19 cellular contexts compared by ENCODE assay signal in the genomic region with DNA sequence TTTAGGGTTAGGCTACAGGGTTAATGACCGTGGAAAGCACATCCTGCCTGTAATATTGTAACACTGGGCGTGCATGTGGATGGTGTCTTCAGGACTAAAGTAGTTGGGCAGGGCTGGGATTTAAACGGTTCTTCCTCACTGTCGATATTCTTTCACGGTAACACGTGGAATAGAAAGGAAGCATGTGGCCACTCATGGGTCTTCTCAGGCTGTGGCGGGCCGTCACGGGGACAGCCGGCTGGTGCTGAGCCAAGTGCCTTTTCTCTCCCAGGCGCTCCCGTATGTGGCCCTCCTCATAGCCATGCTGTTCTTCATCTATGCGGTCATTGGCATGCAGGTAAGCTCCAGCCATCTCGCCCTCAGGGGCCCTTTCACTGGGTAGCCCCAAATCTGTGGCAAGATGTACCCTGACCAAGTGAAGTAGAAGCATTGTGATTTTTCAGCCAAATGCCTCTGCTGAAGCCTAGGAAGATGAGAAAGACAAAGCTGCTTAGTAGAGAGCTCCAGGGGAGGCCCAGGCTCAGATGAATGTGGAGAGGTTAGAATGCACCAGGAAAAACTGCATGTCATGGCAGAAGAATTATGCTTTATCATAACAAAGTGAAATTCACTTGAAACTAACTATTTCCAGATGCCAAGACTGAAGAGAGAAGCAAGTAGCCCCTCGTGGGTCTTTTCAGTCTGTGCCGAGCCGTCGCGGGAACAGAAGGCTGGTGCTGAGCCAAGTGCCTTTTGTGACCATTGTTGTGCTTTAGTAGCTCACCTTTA.
DNase-seq lines count a peak whose midpoint lies in the region; ATAC-seq, FAIRE-seq and TF ChIP-seq lines count a peak whose summit lies in the region.
"Had no signal": no experiment of that assay in that cellular context is flagged by ENCODE, and none has a peak within 500 bp of the region (broad histone marks: within the 10 kb centered on the region; RNA-seq: fewer than 3 reads in every experiment).

No MANE protein-coding gene starts in this region.

- ATAC-seq in HG03378 (IDR thresholded peaks at IDR 0.05; ENCODE audit: unreplicated experiment) (no peak), HG03520 (IDR thresholded peaks at IDR 0.05; ENCODE audit: unreplicated experiment) (no peak), HG03442 (IDR thresholded peaks at IDR 0.05; ENCODE audit: unreplicated experiment) (no peak)
- ATAC-seq: mucosa of descending colon had no signal

- H3K27me3 ChIP-seq in AG04450 (ENCODE audit: control insufficient read depth, insufficient read depth, low read length) (peaks cover 18% of the 10 kb centered on the region), H1 (replicated peaks in 1 of 4; ENCODE audit: control insufficient read depth in 3 of 4, extremely low read depth in 1 of 4, insufficient read depth in 3 of 4, low read length in 3 of 4) (no peaks in the 10 kb centered on the region)

- H3K9me3 ChIP-seq in AG04450 (ENCODE audit: control insufficient read depth, insufficient read depth, low read length) (no peaks in the 10 kb centered on the region), H1 (ENCODE audit: insufficient read depth in 2 of 2, low read depth in 1 of 2, low read length in 1 of 2) (no peaks in the 10 kb centered on the region)
- H3K9me3 ChIP-seq: heart left ventricle, mucosa of descending colon, prostate gland had no signal

- H4K8ac ChIP-seq in H1 (ENCODE audit: extremely low read depth, insufficient read depth, low read length), result no peak overlapping the region

- H4K91ac ChIP-seq in H1 (replicated peaks; ENCODE audit: insufficient read length, low read length), result no peak overlapping the region

- 91% methylated on average over 19 of the region's 19 CpGs; no CpG with 5 or more reads in 1 of the 2 experiments for WGBS in H1 (ENCODE audit: extremely low coverage in 1 of 2, insufficient coverage in 1 of 2, insufficient read length in 1 of 2, insufficient replicate concordance in 2 of 2, low coverage in 1 of 2, low lambda C conversion rate in 2 of 2, missing lambda C conversion rate in 1 of 2), 2 experiments

- no peak overlapping the region for H3K56ac ChIP-seq in H1 (replicated peaks; ENCODE audit: insufficient read length, low read depth, low read length)

- peak overlapping the region; percentile 84 for H3K27ac ChIP-seq in AG04450 (ENCODE audit: low read depth, low read length)
- no peak overlapping the region for H3K27ac ChIP-seq in H1 (ENCODE audit: low read depth, low read length)
- H3K27ac ChIP-seq: heart left ventricle, prostate gland had no signal

- H3K4me3 ChIP-seq in AG04450 (ENCODE audit: low read depth, low read length) (no peak overlapping the region), H1 (ENCODE audit: extremely low read depth in 1 of 4, insufficient read depth in 2 of 4, low read depth in 3 of 4, low read length in 4 of 4) (no peak overlapping the region)
- H3K4me3 ChIP-seq: heart left ventricle, mucosa of descending colon, prostate gland had no signal

- no peak for TF ChIP-seq POLR2A in H1 (IDR thresholded peaks at IDR 0.05; ENCODE audit: control extremely low read depth in 1 of 2, low read depth in 2 of 2, low read length in 2 of 2)

- H3K27ac Mint-ChIP-seq in nephron, result peak overlapping the region; percentile 81 to 89 (median 88)
- H3K27ac Mint-ChIP-seq: activated naive CD4-positive, alpha-beta T cell treated with anti-CD3 and anti-CD28 coated beads, Interleukin-2, amount 10 ng/mL, durations not matched to agents 7 days and 5 days had no signal

- CTCF ChIA-PET in AG04450 (lab: Charles Lee) (interaction anchor here (1.0 kb wide), 1 partner anchor 31 kb away, joined by 3 read pairs; no protein-coding TSS in a partner anchor), H1 (lab: Charles Lee; ENCODE audit: partially characterized antibody) (interaction anchor here (1.2 kb wide), 1 partner anchor 15 kb away, joined by 3 read pairs; no protein-coding TSS in a partner anchor)

- no peaks in the 10 kb centered on the region for H3K36me3 ChIP-seq in H1 (ENCODE audit: control insufficient read depth in 2 of 4, insufficient read depth in 4 of 4, low read length in 3 of 4)
- H3K36me3 ChIP-seq: heart left ventricle, prostate gland had no signal

- H3K9ac ChIP-seq in H1 (replicated peaks in 1 of 4; ENCODE audit: extremely low read depth in 1 of 4, low read depth in 3 of 4, low read length in 3 of 4), result no peak overlapping the region

- no peaks in the 10 kb centered on the region for H4K20me1 ChIP-seq in H1 (replicated peaks in 1 of 2; ENCODE audit: control insufficient read depth in 1 of 2, insufficient read depth in 2 of 2, low read length in 2 of 2)

- no peak overlapping the region for H3K14ac ChIP-seq in H1 (ENCODE audit: insufficient read length)

- H3K9me3 Mint-ChIP-seq in nephron, result no peaks in the 10 kb centered on the region
- H3K9me3 Mint-ChIP-seq: activated naive CD4-positive, alpha-beta T cell treated with anti-CD3 and anti-CD28 coated beads, Interleukin-2, amount 10 ng/mL, durations not matched to agents 7 days and 5 days had no signal

- H3K4me1 Mint-ChIP-seq in nephron, result peaks cover 51% of the 10 kb centered on the region
- H3K4me1 Mint-ChIP-seq: activated naive CD4-positive, alpha-beta T cell treated with anti-CD3 and anti-CD28 coated beads, Interleukin-2, amount 10 ng/mL, durations not matched to agents 7 days and 5 days had no signal

- H2AFZ ChIP-seq in H1 (ENCODE audit: low read length), result 0 out of 2 replicates have a peak overlapping the region, but pooled peaks have one; percentile 56

- H3K23ac ChIP-seq in H1 (ENCODE audit: insufficient read length), result no peak overlapping the region

- no peak for TF ChIP-seq EP300 in H1 (IDR thresholded peaks at IDR 0.05; ENCODE audit: borderline replicate concordance in 1 of 2, low read depth in 2 of 2, low read length in 2 of 2)

- POLR2A ChIA-PET in AG04450 (lab: Yijun Ruan, JAX), result no interaction called here
- POLR2A ChIA-PET in H1 (lab: Charles Lee; ENCODE audit: partially characterized antibody), result interaction anchor here (0.6 kb wide), 1 partner anchor 23 kb away, joined by 3 read pairs; no protein-coding TSS in a partner anchor

- peaks cover 7% of the 10 kb centered on the region for H3K27me3 Mint-ChIP-seq in nephron (ENCODE audit: low read depth)

- H2BK20ac ChIP-seq in H1 (ENCODE audit: low read length), result no peak overlapping the region

- H3K36me3 Mint-ChIP-seq in nephron (ENCODE audit: low read depth), result no peaks in the 10 kb centered on the region
- H3K36me3 Mint-ChIP-seq: activated naive CD4-positive, alpha-beta T cell treated with anti-CD3 and anti-CD28 coated beads, Interleukin-2, amount 10 ng/mL, durations not matched to agents 7 days and 5 days had no signal

- no peak overlapping the region for H2BK120ac ChIP-seq in H1 (replicated peaks; ENCODE audit: low read depth, low read length)

- H2AK5ac ChIP-seq in H1 (ENCODE audit: low read depth, low read length), result no peak overlapping the region

- H3K23me2 ChIP-seq in H1 (ENCODE audit: low read depth, low read length), result no peaks in the 10 kb centered on the region

- H3K79me1 ChIP-seq in H1 (ENCODE audit: low read depth, low read length), result no peaks in the 10 kb centered on the region

- DNase-seq in AG04450 (ENCODE audit: low read depth, low spot score) (peak; percentile 8), HCEC 1CT (peak; percentile 25), H1 (ENCODE audit: low read depth in 1 of 2, low spot score in 2 of 2) (no peak), T1000 (lab: John Stamatoyannopoulos, UW) (no peak)
- DNase-seq: activated CD4-positive, alpha-beta T cell treated with anti-CD3 and anti-CD28 coated beads for 1 hour; activated CD8-positive, alpha-beta memory T cell treated with anti-CD3 and anti-CD28 coated beads, Interleukin-2, amount 50 U/mL, for 48 hours; activated naive CD4-positive, alpha-beta T cell treated with anti-CD3 and anti-CD28 coated beads, Interleukin-2, amount 10 ng/mL, durations not matched to agents 7 days and 5 days; Calu3; heart left ventricle; kidney; mucosa of descending colon; MV-4-11; NCI-H2081 treated with DMSO at 0.1 percent for 48 hours; T-helper 2 cell had no signal

- no peak overlapping the region for H2BK12ac ChIP-seq in H1 (ENCODE audit: low read depth, low read length)

- H3K4me2 ChIP-seq in H1 (ENCODE audit: insufficient read depth in 1 of 2, low read depth in 2 of 2, low read length in 2 of 2), result no peak overlapping the region

- no peak for FAIRE-seq in H1 (lab: Jason Lieb, UNC)
- FAIRE-seq: kidney had no signal

- no peak overlapping the region for H2BK5ac ChIP-seq in H1 (ENCODE audit: low read depth, low read length)

- no peak overlapping the region for H2BK15ac ChIP-seq in H1 (ENCODE audit: low read length)

- TF ChIP-seq RAD21 in H1 (IDR thresholded peaks at IDR 0.05 in 1 of 2, conservative IDR thresholded peaks at IDR 0.05 in 1 of 2; ENCODE audit: low read depth in 2 of 2, low read length in 2 of 2), result no peak

- H3K18ac ChIP-seq in H1 (ENCODE audit: extremely low read depth, low read length), result no peak overlapping the region; the same call in 1 of the 2 replicates

- H4K5ac ChIP-seq in H1 (ENCODE audit: insufficient read length, low read depth, low read length), result no peak overlapping the region

- H3K79me2 ChIP-seq in H1 (ENCODE audit: control insufficient read depth in 1 of 2, insufficient read depth in 2 of 2, low read length in 2 of 2), result no peaks in the 10 kb centered on the region

- H3K4me3 Mint-ChIP-seq in nephron, result no peak overlapping the region
- H3K4me3 Mint-ChIP-seq: activated naive CD4-positive, alpha-beta T cell treated with anti-CD3 and anti-CD28 coated beads, Interleukin-2, amount 10 ng/mL, durations not matched to agents 7 days and 5 days had no signal

- peaks cover 3 to 15% (median 8%) of the 10 kb centered on the region in 4 experiments; a peak in 5 of 7 replicates for H3K4me1 ChIP-seq in H1 (replicated peaks in 1 of 4; ENCODE audit: control insufficient read depth in 3 of 4, insufficient read depth in 4 of 4, low read length in 3 of 4)

- TF ChIP-seq CTCF in AG04450 (IDR thresholded peaks at IDR 0.05; ENCODE audit: low read depth, low read length) (no peak), H1 (IDR thresholded peaks at IDR 0.05; ENCODE audit: control extremely low read depth in 1 of 3, insufficient read depth in 1 of 3, low read depth in 1 of 3, low read length in 3 of 3) (no peak), nephron (IDR thresholded peaks at IDR 0.05; ENCODE audit: unreplicated experiment in 3 of 3) (no peak)

- H3K4ac ChIP-seq in H1 (replicated peaks; ENCODE audit: insufficient read length, low read depth, low read length), result no peak overlapping the region

TF ChIP-seq in H1, 55 proteins besides CTCF, POLR2A, EP300 and RAD21 (continues in another document):
- TF ChIP-seq MAFK (IDR thresholded peaks at IDR 0.05; ENCODE audit: low read depth, low read length) (no peak), SP2 (IDR thresholded peaks at IDR 0.05; ENCODE audit: low read length) (no peak), TBP (IDR thresholded peaks at IDR 0.05; ENCODE audit: low read depth, low read length) (no peak)
- TF ChIP-seq, protein P1, sequence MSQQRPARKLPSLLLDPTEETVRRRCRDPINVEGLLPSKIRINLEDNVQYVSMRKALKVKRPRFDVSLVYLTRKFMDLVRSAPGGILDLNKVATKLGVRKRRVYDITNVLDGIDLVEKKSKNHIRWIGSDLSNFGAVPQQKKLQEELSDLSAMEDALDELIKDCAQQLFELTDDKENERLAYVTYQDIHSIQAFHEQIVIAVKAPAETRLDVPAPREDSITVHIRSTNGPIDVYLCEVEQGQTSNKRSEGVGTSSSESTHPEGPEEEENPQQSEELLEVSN (IDR thresholded peaks at IDR 0.05), result no peak

Comparison
In these comparisons a context has a peak if more than half of its experiments do, and no peak if none do; other contexts are left out.
1. DNase-seq: peak in AG04450 (single experiment) and HCEC 1CT (single experiment); none in H1 (0 of 2) and T1000 (single experiment).